ENCODE assay signal across 8 cellular contexts in the genomic region with DNA sequence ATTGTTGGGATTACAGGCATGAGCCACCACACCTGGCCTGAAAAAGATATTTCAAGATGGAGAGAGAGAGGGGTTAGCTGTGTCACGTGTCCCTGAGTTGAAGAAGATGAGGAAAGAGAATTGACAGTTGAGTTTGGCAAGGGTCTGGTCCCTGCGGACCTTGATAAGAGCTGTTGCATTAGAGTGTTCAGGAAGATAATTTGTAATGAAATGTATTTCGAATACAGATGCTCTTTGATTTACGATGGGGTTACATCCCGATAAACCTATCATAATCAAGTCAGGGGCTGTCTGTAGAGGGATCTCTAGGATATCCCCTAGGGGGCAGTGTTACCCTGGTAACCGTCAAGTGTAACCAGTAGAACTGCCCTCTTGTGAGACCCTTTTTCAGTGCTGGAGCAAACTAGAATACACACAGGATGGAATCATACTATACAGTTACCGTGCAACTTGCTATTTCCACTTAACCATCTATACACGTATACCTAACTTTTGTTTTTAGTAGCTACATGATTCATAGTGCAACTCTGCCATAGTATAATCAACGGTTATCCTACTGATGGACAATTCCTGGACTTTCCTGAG. TPM values are rescaled to one million over a fixed set of nuclear protein-coding genes. Genes with fewer than 3 reads are reported as not detected.
A peak's percentile ranks its signal among the peaks of the same experiment; 100 is the strongest.
DNase-seq lines count a peak whose midpoint lies in the region; ATAC-seq and TF ChIP-seq lines count a peak whose summit lies in the region.

No MANE protein-coding gene starts in this region.

- no peak for TF ChIP-seq POLR2A in Peyer's patch (IDR thresholded peaks at IDR 0.05)

- peak overlapping the region; percentile 84 to 98 (median 90) for H3K27ac Mint-ChIP-seq in IgD-negative memory B cell

- H3K4me1 ChIP-seq in Peyer's patch, result peaks cover 0 to 25% (median 9%) of the 10 kb centered on the region in 4 donors

- H3K36me3 Mint-ChIP-seq in IgD-negative memory B cell, result peaks cover 3% of the 10 kb centered on the region

- H3K27ac ChIP-seq in Peyer's patch, result peak overlapping the region in 2 of 4 donors; percentile 82 to 87

- intact Hi-C loops in head of caudate nucleus (cut with DNase I), result no loop called here

- H3K4me3 Mint-ChIP-seq in IgD-negative memory B cell, result peak overlapping the region; percentile 89 to 99 (median 96)

- H3K9me3 Mint-ChIP-seq in IgD-negative memory B cell, result no peaks in the 10 kb centered on the region

- DNase-seq in AG04449 (ENCODE audit: low read depth, low spot score) (no peak), Peyer's patch (peak in 2 of 3 donors; percentile 68 to 78), head of caudate nucleus (peak in 28 of 42 donors; percentile 22 to 82 (median 54)), retinal pigment epithelial cell (ENCODE audit: low read depth) (no peak)
- DNase-seq in activated naive CD4-positive, alpha-beta T cell treated with anti-CD3 and anti-CD28 coated beads, Interleukin-2, amount 50 U/mL, for 16 hours, result peak; percentile 58

- no peaks in the 10 kb centered on the region for H3K9me3 ChIP-seq in Peyer's patch

- H3K4me3 ChIP-seq in AG04449 (ENCODE audit: low read depth, low read length) (no peak overlapping the region), Peyer's patch (peak overlapping the region in 1 of 4 donors; percentile 82), retinal pigment epithelial cell (ENCODE audit: low read length) (no peak overlapping the region)

- peaks cover 42 to 49% (median 49%) of the 10 kb centered on the region in 3 donors for H3K4me1 Mint-ChIP-seq in IgD-negative memory B cell

- no peak for ATAC-seq in GM21515 (IDR thresholded peaks at IDR 0.05; ENCODE audit: unreplicated experiment)

- peak; percentile 57 for TF ChIP-seq CTCF in AG04449 (IDR thresholded peaks at IDR 0.05; ENCODE audit: insufficient read depth, low read length, missing control alignments)
- peak; percentile 79 for TF ChIP-seq CTCF in GM12872 (IDR thresholded peaks at IDR 0.05; ENCODE audit: insufficient read depth, low read depth, low read length)
- peak; percentile 64 to 91 (median 71) for TF ChIP-seq CTCF in Peyer's patch (IDR thresholded peaks at IDR 0.05)
- TF ChIP-seq CTCF in retinal pigment epithelial cell (conservative IDR thresholded peaks at IDR 0.05; ENCODE audit: low read depth, low read length), result peak; percentile 80

- no peaks in the 10 kb centered on the region for H3K27me3 ChIP-seq in Peyer's patch

- POLR2A ChIA-PET in AG04449 (lab: Yijun Ruan, JAX), result no interaction called here

- no peaks in the 10 kb centered on the region for H3K27me3 Mint-ChIP-seq in IgD-negative memory B cell

- CTCF ChIA-PET in AG04449 (lab: Yijun Ruan, JAX), result interaction anchor here (0.6 to 7.0 kb wide), 17 partner anchors 9 to 140 kb away, joined by 3 to 123 read pairs (median 5); partner anchors contain the start of genes ACP5 and CNN1

- H3K36me3 ChIP-seq in Peyer's patch, result no peaks in the 10 kb centered on the region

RNA-seq across cellular contexts. Expression of gene ELOF1, which starts 1.5 kb away (rescaled TPM):
- polyA plus RNA-seq in IgD-negative memory B cell, result 183 TPM
- 10 to 100 TPM; 30.5 to 39.2 (median 32.2) TPM for total RNA-seq in Peyer's patch

RNA-seq across cellular contexts. Expression of gene ACP5, which starts 16.9 kb away (rescaled TPM):
- 109 TPM for polyA plus RNA-seq in IgD-negative memory B cell
- total RNA-seq in Peyer's patch, result 10 to 100 TPM; 16.5 to 36.3 (median 23.4) TPM

RNA-seq across cellular contexts. Expression of gene CNN1, which starts 21.8 kb away (rescaled TPM):
- not detected for polyA plus RNA-seq in IgD-negative memory B cell
- 10 to 100 TPM; 21.2 to 88.2 (median 25.7) TPM for total RNA-seq in Peyer's patch

RNA-seq across cellular contexts. Expression of gene ECSIT, which starts 31.6 kb away (rescaled TPM):
- polyA plus RNA-seq in IgD-negative memory B cell, result 38.7 TPM
- total RNA-seq in Peyer's patch, result 10 to 100 TPM; 50.1 to 94.0 (median 70.4) TPM

RNA-seq across cellular contexts. Expression of gene ZNF627, which starts 36.8 kb away (rescaled TPM):
- polyA plus RNA-seq in IgD-negative memory B cell, result 7.7 TPM
- 10 to 100 TPM in 1 of 4 donors, 1 to 10 TPM in 3; 4.4 to 10.7 (median 5.5) TPM for total RNA-seq in Peyer's patch

Comparison
In these comparisons a context has a peak if more than half of its experiments do, and no peak if none do; other contexts are left out.
1. DNase-seq: peak in Peyer's patch (2 of 3), activated naive CD4-positive, alpha-beta T cell treated with anti-CD3 and anti-CD28 coated beads, Interleukin-2, amount 50 U/mL, for 16 hours (single experiment) and head of caudate nucleus (28 of 42); none in AG04449 (single experiment) and retinal pigment epithelial cell (single experiment).
2. Peak in every context shown above with its lines, with median percentiles within 50 percentile points of each other: CTCF ChIP-seq.